ENCODE assay signal across 1 cellular context in the genomic region with DNA sequence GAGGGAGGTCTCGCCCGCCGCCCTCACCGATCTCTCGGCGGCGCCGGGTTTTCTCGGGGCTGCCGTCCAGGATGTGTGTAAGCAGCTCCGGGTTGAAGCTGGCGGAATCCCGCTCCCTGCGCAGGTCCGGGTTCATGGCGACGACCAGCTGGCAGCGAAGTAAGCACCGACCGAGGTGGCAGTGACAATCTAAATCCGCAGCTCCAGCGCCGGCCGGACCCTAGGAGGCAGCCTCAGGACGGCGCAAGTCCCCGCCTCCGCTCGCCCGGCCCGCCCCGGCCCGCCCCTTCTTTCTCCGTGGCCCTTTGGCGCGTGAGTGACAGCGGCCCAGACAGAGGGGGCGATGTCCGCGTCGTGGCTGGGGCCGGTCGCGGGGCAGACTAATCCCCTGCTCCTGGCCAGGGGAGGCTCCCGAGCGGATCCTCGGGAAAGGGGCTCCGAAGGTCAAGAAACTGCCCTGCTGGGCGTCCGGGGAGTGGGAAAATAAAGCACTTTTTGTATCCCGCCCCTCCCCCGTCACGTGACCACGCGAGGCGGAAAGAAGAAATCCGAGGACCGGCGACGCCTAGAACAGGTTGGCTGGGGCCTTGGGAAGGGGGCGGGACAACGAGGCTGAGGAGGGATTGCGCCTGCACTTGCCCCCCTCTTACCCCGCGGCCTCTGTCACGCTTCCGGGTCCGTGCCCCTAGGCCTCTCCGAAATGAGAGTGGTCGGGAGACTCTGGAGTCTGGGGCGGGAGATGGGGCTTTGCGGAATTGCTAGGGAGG.
A peak's percentile ranks its signal among the peaks of the same experiment; 100 is the strongest.
TF ChIP-seq lines count a peak whose summit lies in the region.

A gene (minus strand): TSS at position 229 of the 767 bp plus-strand sequence. CDS start 93 bp downstream, at position 136.
A gene with protein sequence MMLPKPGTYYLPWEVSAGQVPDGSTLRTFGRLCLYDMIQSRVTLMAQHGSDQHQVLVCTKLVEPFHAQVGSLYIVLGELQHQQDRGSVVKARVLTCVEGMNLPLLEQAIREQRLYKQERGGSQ (plus strand): TSS at position 303 of the 767 bp plus-strand sequence. CDS start 6,953 bp downstream, outside the sequence.

TF ChIP-seq in HEK293, 187 proteins besides CTCF, POLR2A, EP300 and RAD21 (continued from another document):
- TF ChIP-seq, protein P1, sequence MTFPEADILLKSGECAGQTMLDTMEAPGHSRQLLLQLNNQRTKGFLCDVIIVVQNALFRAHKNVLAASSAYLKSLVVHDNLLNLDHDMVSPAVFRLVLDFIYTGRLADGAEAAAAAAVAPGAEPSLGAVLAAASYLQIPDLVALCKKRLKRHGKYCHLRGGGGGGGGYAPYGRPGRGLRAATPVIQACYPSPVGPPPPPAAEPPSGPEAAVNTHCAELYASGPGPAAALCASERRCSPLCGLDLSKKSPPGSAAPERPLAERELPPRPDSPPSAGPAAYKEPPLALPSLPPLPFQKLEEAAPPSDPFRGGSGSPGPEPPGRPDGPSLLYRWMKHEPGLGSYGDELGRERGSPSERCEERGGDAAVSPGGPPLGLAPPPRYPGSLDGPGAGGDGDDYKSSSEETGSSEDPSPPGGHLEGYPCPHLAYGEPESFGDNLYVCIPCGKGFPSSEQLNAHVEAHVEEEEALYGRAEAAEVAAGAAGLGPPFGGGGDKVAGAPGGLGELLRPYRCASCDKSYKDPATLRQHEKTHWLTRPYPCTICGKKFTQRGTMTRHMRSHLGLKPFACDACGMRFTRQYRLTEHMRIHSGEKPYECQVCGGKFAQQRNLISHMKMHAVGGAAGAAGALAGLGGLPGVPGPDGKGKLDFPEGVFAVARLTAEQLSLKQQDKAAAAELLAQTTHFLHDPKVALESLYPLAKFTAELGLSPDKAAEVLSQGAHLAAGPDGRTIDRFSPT (tag by site-specific recombination; IDR thresholded peaks at IDR 0.05): peak; percentile 78; the same call in 1 of the 2 replicates
- TF ChIP-seq ZFP37 (tag by site-specific recombination; IDR thresholded peaks at IDR 0.05) (no peak; the same call in 1 of the 2 replicates), ZNF266 (tag by site-specific recombination; IDR thresholded peaks at IDR 0.05; ENCODE audit: low read depth) (no peak), ZNF433 (tag by site-specific recombination; IDR thresholded peaks at IDR 0.05; ENCODE audit: low read depth) (no peak), GLIS1 (tag by site-specific recombination; IDR thresholded peaks at IDR 0.05) (peak; percentile 54; the same call in 1 of the 2 replicates), ZNF121 (tag by site-specific recombination; IDR thresholded peaks at IDR 0.05) (0 out of 2 replicates have a peak, but pooled peaks have one; percentile 14), ZNF112 (tag by site-specific recombination; IDR thresholded peaks at IDR 0.05) (no peak), ZNF138 (tag by site-specific recombination; IDR thresholded peaks at IDR 0.05; ENCODE audit: borderline replicate concordance) (no peak), ZNF146 (tag by site-specific recombination; IDR thresholded peaks at IDR 0.05) (no peak), ZNF394 (tag by site-specific recombination; IDR thresholded peaks at IDR 0.05; ENCODE audit: borderline replicate concordance) (no peak; the same call in 1 of the 2 replicates), ZNF211 (tag by site-specific recombination; IDR thresholded peaks at IDR 0.05; ENCODE audit: low read depth) (no peak), ZIC2 (tag by site-specific recombination; IDR thresholded peaks at IDR 0.05) (peak; percentile 13; the same call in 1 of the 2 replicates), IKZF3 (tag by site-specific recombination; IDR thresholded peaks at IDR 0.05) (peak; percentile 93; the same call in 1 of the 2 replicates), SP2 (tag by site-specific recombination; IDR thresholded peaks at IDR 0.05) (peak; percentile 95), ZNF843 (tag by site-specific recombination; IDR thresholded peaks at IDR 0.05) (no peak; the same call in 1 of the 2 replicates), ZNF221 (tag by site-specific recombination; IDR thresholded peaks at IDR 0.05; ENCODE audit: borderline replicate concordance) (no peak), ZNF571 (tag by site-specific recombination; IDR thresholded peaks at IDR 0.05) (no peak), ZNF626 (tag by site-specific recombination; IDR thresholded peaks at IDR 0.05) (no peak), BCL11A (tag by site-specific recombination; IDR thresholded peaks at IDR 0.05; ENCODE audit: low read depth) (0 out of 2 replicates have a peak, but pooled peaks have one; percentile 45), ZNF48 (tag by site-specific recombination; IDR thresholded peaks at IDR 0.05) (no peak), ZNF785 (tag by site-specific recombination; IDR thresholded peaks at IDR 0.05) (no peak), SCRT1 (tag by site-specific recombination; IDR thresholded peaks at IDR 0.05; ENCODE audit: borderline replicate concordance) (peak; percentile 40; the same call in 1 of the 2 replicates), ZFHX2 (tag by site-specific recombination; conservative IDR thresholded peaks at IDR 0.05) (peak; percentile 68), ZNF324 (tag by site-specific recombination; IDR thresholded peaks at IDR 0.05) (peak; percentile 75; the same call in 1 of the 2 replicates), SP3 (tag by site-specific recombination; IDR thresholded peaks at IDR 0.05) (peak; percentile 98), ZNF292 (tag by site-specific recombination; IDR thresholded peaks at IDR 0.05; ENCODE audit: borderline replicate concordance, low read depth) (no peak), YY1 (tag by site-specific recombination; IDR thresholded peaks at IDR 0.05) (peak; percentile 55), KLF1 (tag by site-specific recombination; IDR thresholded peaks at IDR 0.05) (peak; percentile 80), ZNF629 (tag by site-specific recombination; IDR thresholded peaks at IDR 0.05) (peak; percentile 67), ZNF747 (tag by site-specific recombination; IDR thresholded peaks at IDR 0.05) (no peak)
- TF ChIP-seq, protein P2, sequence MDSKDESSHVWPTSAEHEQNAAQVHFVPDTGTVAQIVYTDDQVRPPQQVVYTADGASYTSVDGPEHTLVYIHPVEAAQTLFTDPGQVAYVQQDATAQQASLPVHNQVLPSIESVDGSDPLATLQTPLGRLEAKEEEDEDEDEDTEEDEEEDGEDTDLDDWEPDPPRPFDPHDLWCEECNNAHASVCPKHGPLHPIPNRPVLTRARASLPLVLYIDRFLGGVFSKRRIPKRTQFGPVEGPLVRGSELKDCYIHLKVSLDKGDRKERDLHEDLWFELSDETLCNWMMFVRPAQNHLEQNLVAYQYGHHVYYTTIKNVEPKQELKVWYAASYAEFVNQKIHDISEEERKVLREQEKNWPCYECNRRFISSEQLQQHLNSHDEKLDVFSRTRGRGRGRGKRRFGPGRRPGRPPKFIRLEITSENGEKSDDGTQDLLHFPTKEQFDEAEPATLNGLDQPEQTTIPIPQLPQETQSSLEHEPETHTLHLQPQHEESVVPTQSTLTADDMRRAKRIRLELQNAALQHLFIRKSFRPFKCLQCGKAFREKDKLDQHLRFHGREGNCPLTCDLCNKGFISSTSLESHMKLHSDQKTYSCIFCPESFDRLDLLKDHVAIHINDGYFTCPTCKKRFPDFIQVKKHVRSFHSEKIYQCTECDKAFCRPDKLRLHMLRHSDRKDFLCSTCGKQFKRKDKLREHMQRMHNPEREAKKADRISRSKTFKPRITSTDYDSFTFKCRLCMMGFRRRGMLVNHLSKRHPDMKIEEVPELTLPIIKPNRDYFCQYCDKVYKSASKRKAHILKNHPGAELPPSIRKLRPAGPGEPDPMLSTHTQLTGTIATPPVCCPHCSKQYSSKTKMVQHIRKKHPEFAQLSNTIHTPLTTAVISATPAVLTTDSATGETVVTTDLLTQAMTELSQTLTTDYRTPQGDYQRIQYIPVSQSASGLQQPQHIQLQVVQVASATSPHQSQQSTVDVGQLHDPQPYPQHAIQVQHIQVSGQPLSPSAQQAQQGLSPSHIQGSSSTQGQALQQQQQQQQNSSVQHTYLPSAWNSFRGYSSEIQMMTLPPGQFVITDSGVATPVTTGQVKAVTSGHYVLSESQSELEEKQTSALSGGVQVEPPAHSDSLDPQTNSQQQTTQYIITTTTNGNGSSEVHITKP (tag by site-specific recombination; IDR thresholded peaks at IDR 0.05): peak; percentile 86
- TF ChIP-seq, protein P3, sequence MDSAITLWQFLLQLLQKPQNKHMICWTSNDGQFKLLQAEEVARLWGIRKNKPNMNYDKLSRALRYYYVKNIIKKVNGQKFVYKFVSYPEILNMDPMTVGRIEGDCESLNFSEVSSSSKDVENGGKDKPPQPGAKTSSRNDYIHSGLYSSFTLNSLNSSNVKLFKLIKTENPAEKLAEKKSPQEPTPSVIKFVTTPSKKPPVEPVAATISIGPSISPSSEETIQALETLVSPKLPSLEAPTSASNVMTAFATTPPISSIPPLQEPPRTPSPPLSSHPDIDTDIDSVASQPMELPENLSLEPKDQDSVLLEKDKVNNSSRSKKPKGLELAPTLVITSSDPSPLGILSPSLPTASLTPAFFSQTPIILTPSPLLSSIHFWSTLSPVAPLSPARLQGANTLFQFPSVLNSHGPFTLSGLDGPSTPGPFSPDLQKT (IDR thresholded peaks at IDR 0.05; ENCODE audit: borderline replicate concordance, low read depth, low read length): peak; percentile 74; the same call in 1 of the 2 replicates
- TF ChIP-seq, protein P4, sequence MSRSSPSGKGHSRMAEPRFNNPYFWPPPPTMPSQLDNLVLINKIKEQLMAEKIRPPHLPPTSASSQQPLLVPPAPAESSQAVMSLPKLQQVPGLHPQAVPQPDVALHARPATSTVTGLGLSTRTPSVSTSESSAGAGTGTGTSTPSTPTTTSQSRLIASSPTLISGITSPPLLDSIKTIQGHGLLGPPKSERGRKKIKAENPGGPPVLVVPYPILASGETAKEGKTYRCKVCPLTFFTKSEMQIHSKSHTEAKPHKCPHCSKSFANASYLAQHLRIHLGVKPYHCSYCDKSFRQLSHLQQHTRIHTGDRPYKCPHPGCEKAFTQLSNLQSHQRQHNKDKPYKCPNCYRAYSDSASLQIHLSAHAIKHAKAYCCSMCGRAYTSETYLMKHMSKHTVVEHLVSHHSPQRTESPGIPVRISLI (tag by site-specific recombination; IDR thresholded peaks at IDR 0.05): 0 out of 2 replicates have a peak, but pooled peaks have one; percentile 63
- TF ChIP-seq, protein P5, sequence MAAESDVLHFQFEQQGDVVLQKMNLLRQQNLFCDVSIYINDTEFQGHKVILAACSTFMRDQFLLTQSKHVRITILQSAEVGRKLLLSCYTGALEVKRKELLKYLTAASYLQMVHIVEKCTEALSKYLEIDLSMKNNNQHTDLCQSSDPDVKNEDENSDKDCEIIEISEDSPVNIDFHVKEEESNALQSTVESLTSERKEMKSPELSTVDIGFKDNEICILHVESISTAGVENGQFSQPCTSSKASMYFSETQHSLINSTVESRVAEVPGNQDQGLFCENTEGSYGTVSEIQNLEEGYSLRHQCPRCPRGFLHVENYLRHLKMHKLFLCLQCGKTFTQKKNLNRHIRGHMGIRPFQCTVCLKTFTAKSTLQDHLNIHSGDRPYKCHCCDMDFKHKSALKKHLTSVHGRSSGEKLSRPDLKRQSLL (tag by site-specific recombination; IDR thresholded peaks at IDR 0.05): peak; percentile 95
- TF ChIP-seq, protein P6, sequence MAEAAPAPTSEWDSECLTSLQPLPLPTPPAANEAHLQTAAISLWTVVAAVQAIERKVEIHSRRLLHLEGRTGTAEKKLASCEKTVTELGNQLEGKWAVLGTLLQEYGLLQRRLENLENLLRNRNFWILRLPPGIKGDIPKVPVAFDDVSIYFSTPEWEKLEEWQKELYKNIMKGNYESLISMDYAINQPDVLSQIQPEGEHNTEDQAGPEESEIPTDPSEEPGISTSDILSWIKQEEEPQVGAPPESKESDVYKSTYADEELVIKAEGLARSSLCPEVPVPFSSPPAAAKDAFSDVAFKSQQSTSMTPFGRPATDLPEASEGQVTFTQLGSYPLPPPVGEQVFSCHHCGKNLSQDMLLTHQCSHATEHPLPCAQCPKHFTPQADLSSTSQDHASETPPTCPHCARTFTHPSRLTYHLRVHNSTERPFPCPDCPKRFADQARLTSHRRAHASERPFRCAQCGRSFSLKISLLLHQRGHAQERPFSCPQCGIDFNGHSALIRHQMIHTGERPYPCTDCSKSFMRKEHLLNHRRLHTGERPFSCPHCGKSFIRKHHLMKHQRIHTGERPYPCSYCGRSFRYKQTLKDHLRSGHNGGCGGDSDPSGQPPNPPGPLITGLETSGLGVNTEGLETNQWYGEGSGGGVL (tag by site-specific recombination; IDR thresholded peaks at IDR 0.05): peak; percentile 99
- TF ChIP-seq, protein P7, sequence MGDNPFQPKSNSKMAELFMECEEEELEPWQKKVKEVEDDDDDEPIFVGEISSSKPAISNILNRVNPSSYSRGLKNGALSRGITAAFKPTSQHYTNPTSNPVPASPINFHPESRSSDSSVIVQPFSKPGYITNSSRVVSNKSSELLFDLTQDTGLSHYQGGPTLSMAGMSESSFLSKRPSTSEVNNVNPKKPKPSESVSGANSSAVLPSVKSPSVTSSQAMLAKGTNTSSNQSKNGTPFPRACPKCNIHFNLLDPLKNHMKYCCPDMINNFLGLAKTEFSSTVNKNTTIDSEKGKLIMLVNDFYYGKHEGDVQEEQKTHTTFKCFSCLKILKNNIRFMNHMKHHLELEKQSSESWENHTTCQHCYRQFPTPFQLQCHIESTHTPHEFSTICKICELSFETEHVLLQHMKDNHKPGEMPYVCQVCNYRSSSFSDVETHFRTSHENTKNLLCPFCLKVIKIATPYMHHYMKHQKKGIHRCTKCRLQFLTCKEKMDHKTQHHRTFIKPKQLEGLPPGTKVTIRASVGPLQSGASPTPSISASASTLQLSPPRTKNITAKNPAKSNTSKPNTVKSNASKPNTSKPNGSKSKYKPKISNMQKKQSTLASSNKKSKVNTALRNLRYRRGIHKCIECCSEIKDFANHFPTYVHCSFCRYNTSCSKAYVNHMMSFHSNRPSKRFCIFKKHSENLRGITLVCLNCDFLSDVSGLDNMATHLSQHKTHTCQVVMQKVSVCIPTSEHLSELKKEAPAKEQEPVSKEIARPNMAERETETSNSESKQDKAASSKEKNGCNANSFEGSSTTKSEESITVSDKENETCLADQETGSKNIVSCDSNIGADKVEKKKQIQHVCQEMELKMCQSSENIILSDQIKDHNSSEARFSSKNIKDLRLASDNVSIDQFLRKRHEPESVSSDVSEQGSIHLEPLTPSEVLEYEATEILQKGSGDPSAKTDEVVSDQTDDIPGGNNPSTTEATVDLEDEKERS (tag by site-specific recombination; IDR thresholded peaks at IDR 0.05): no peak
- TF ChIP-seq, protein P8, sequence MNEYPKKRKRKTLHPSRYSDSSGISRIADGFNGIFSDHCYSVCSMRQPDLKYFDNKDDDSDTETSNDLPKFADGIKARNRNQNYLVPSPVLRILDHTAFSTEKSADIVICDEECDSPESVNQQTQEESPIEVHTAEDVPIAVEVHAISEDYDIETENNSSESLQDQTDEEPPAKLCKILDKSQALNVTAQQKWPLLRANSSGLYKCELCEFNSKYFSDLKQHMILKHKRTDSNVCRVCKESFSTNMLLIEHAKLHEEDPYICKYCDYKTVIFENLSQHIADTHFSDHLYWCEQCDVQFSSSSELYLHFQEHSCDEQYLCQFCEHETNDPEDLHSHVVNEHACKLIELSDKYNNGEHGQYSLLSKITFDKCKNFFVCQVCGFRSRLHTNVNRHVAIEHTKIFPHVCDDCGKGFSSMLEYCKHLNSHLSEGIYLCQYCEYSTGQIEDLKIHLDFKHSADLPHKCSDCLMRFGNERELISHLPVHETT (tag by site-specific recombination; IDR thresholded peaks at IDR 0.05): peak; percentile 61; the same call in 1 of the 2 replicates
